In the genomic region with DNA sequence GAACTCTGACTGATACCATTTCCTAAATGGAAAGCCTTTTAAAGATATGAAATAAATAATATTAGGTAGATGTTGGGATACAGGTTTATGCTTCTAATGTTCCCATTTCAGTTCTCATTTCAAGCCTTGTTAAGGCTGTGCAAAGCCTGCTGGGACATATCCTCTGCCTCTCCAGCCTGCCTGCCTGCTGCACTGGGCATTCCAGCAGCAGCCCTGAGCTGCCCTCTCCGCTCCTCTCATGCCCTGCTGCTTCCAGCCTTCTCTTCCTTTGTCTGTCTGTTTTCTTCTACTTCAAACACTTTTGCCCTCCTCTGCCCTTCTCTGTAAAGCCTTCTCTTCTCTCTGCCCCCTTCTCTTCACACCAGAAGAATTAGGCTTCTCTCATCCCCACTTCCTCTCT, we compare ENCODE assay signal across 22 cellular contexts.
"Had no signal": no experiment of that assay in that cellular context is flagged by ENCODE, and none has a peak within 500 bp of the region (broad histone marks: within the 10 kb centered on the region; RNA-seq: fewer than 3 reads in every experiment).

No MANE protein-coding gene starts in this region.

- H3K36me3 Mint-ChIP-seq: activated naive CD4-positive, alpha-beta T cell treated with anti-CD3 and anti-CD28 coated beads, Interleukin-2, amount 10 ng/mL, durations not matched to agents 7 days and 5 days had no signal

- H3K4me3 ChIP-seq: colonic mucosa, gastroesophageal sphincter, suprapubic skin, transverse colon, uterus had no signal

- H3K27ac Mint-ChIP-seq: activated CD4-positive, alpha-beta T cell treated with anti-CD3 and anti-CD28 coated beads, Interleukin-2, amount 10 ng/mL, durations not matched to agents 7 days and 5 days; activated naive CD4-positive, alpha-beta T cell treated with anti-CD3 and anti-CD28 coated beads, Interleukin-2, amount 10 ng/mL, durations not matched to agents 7 days and 5 days; activated naive CD8-positive, alpha-beta T cell treated with anti-CD3 and anti-CD28 coated beads, Interleukin-2, amount 50 U/mL, for 24 hours; immature natural killer cell; natural killer cell; T-helper 1 cell treated with Interleukin-12 subunit alpha and Interleukin-12 subunit beta and Interleukin-4 antibody, amounts not matched to agents 30 μg/mL and 1 μg/mL, for 36 hours had no signal

- H3K27me3 ChIP-seq: brain microvascular endothelial cell, colonic mucosa, gastroesophageal sphincter, suprapubic skin, transverse colon, uterus had no signal

- H3K36me3 ChIP-seq: brain microvascular endothelial cell, colonic mucosa, gastroesophageal sphincter, suprapubic skin, transverse colon, uterus had no signal

- ATAC-seq: activated CD4-positive, CD25-positive, alpha-beta regulatory T cell treated with anti-CD3 and anti-CD28 coated beads, Interleukin-2, amount 50 U/mL, for 24 hours; activated naive CD8-positive, alpha-beta T cell treated with anti-CD3 and anti-CD28 coated beads, Interleukin-2, amount 50 U/mL, for 24 hours; gastroesophageal sphincter; natural killer cell; stimulated activated naive CD8-positive, alpha-beta T cell treated with anti-CD3 and anti-CD28 coated beads, Interleukin-15, amount 100 ng/mL, for 72 hours had no signal

- H3K4me3 Mint-ChIP-seq: activated CD4-positive, alpha-beta T cell treated with anti-CD3 and anti-CD28 coated beads, Interleukin-2, amount 10 ng/mL, durations not matched to agents 7 days and 5 days; activated naive CD4-positive, alpha-beta T cell treated with anti-CD3 and anti-CD28 coated beads, Interleukin-2, amount 10 ng/mL, durations not matched to agents 7 days and 5 days; activated naive CD8-positive, alpha-beta T cell treated with anti-CD3 and anti-CD28 coated beads, Interleukin-2, amount 50 U/mL, for 24 hours; central memory CD8-positive, alpha-beta T cell; immature natural killer cell; natural killer cell; stimulated activated naive CD8-positive, alpha-beta T cell treated with anti-CD3 and anti-CD28 coated beads, Interleukin-15, amount 100 ng/mL, for 72 hours; T-helper 1 cell treated with Interleukin-12 subunit alpha and Interleukin-12 subunit beta and Interleukin-4 antibody, amounts not matched to agents 30 μg/mL and 1 μg/mL, for 36 hours had no signal

- H3K27me3 Mint-ChIP-seq: activated CD4-positive, alpha-beta T cell treated with anti-CD3 and anti-CD28 coated beads, Interleukin-2, amount 10 ng/mL, durations not matched to agents 7 days and 5 days; activated naive CD4-positive, alpha-beta T cell treated with anti-CD3 and anti-CD28 coated beads, Interleukin-2, amount 10 ng/mL, durations not matched to agents 7 days and 5 days; activated naive CD8-positive, alpha-beta T cell treated with anti-CD3 and anti-CD28 coated beads, Interleukin-2, amount 50 U/mL, for 24 hours; central memory CD8-positive, alpha-beta T cell; stimulated activated naive CD8-positive, alpha-beta T cell treated with anti-CD3 and anti-CD28 coated beads, Interleukin-15, amount 100 ng/mL, for 72 hours had no signal

- H3K4me1 ChIP-seq: colonic mucosa, gastroesophageal sphincter, suprapubic skin, transverse colon, uterus had no signal

- DNase-seq: activated CD4-positive, alpha-beta T cell treated with anti-CD3 and anti-CD28 coated beads, Interleukin-2, amount 10 ng/mL, durations not matched to agents 7 days and 5 days; activated CD8-positive, alpha-beta memory T cell treated with anti-CD3 and anti-CD28 coated beads, Interleukin-2, amount 50 U/mL, for 48 hours; activated effector memory CD4-positive, alpha-beta T cell treated with Interleukin-2 at 50 U/mL for 16 hours; activated naive CD4-positive, alpha-beta T cell treated with anti-CD3 and anti-CD28 coated beads, Interleukin-2, amount 10 ng/mL, durations not matched to agents 7 days and 5 days; activated naive CD8-positive, alpha-beta T cell treated with anti-CD3 and anti-CD28 coated beads, Interleukin-2, amount 50 U/mL, for 24 hours; activated T-cell treated with anti-CD3 and anti-CD28 coated beads, Interleukin-2, amount 50 U/mL, for 48 hours; brain microvascular endothelial cell; colonic mucosa; immature natural killer cell; kidney glomerular epithelial cell; mesendoderm; natural killer cell; occipital lobe; stimulated activated CD4-positive, alpha-beta T cell treated with anti-CD3 and anti-CD28 coated beads, Interleukin-2, amount 100 ng/mL, for 24 hours; stimulated activated naive CD8-positive, alpha-beta T cell treated with anti-CD3 and anti-CD28 coated beads, Interleukin-15, amount 100 ng/mL, for 72 hours; transverse colon; uterus had no signal

- H3K4me1 Mint-ChIP-seq: activated CD4-positive, alpha-beta T cell treated with anti-CD3 and anti-CD28 coated beads, Interleukin-2, amount 10 ng/mL, durations not matched to agents 7 days and 5 days; activated naive CD4-positive, alpha-beta T cell treated with anti-CD3 and anti-CD28 coated beads, Interleukin-2, amount 10 ng/mL, durations not matched to agents 7 days and 5 days; activated naive CD8-positive, alpha-beta T cell treated with anti-CD3 and anti-CD28 coated beads, Interleukin-2, amount 50 U/mL, for 24 hours; immature natural killer cell; natural killer cell; stimulated activated naive CD8-positive, alpha-beta T cell treated with anti-CD3 and anti-CD28 coated beads, Interleukin-15, amount 100 ng/mL, for 72 hours had no signal

- H3K9me3 Mint-ChIP-seq: central memory CD8-positive, alpha-beta T cell; T-helper 1 cell treated with Interleukin-12 subunit alpha and Interleukin-12 subunit beta and Interleukin-4 antibody, amounts not matched to agents 30 μg/mL and 1 μg/mL, for 36 hours had no signal

- H3K9me3 ChIP-seq: colonic mucosa, gastroesophageal sphincter, suprapubic skin, transverse colon, uterus had no signal

- H3K27ac ChIP-seq: brain microvascular endothelial cell, colonic mucosa, gastroesophageal sphincter, suprapubic skin, transverse colon, uterus had no signal
